ENCODE assay signal across 8 cellular contexts in genomic region chr19:47243364-47243775, GRCh38. TPM values are rescaled to one million over a fixed set of nuclear protein-coding genes. Genes with fewer than 3 reads are reported as not detected.
DNase-seq lines count a peak whose midpoint lies in the region; ATAC-seq and TF ChIP-seq lines count a peak whose summit lies in the region.

No MANE protein-coding gene starts in this region.

- no peaks in the 10 kb centered on the region for H4K20me1 ChIP-seq in MM.1S (ENCODE audit: insufficient read depth, low read length)
- H4K20me1 ChIP-seq in neural progenitor cell (ENCODE audit: low read depth), result no peaks in the 10 kb centered on the region

- no peaks in the 10 kb centered on the region for H3K27me3 Mint-ChIP-seq in CD8-positive, alpha-beta T cell (ENCODE audit: low read depth)
- H3K27me3 Mint-ChIP-seq in neural progenitor cell (ENCODE audit: insufficient read depth, low read depth), result peaks cover 27% of the 10 kb centered on the region

- H3K9me3 ChIP-seq in CD8-positive, alpha-beta T cell (ENCODE audit: low read length), result no peaks in the 10 kb centered on the region
- H3K9me3 ChIP-seq in MM.1S (replicated peaks; ENCODE audit: insufficient read depth, low read length) (no peaks in the 10 kb centered on the region), neural progenitor cell (ENCODE audit: low read depth) (no peaks in the 10 kb centered on the region)

- H3K9me2 ChIP-seq in MM.1S (replicated peaks; ENCODE audit: insufficient read depth, low read length), result no peaks in the 10 kb centered on the region

- peak overlapping the region; percentile 91 for H3K4me2 ChIP-seq in MM.1S (ENCODE audit: low read depth, low read length)
- peak overlapping the region; percentile 63 for H3K4me2 ChIP-seq in neural progenitor cell

- H3F3A ChIP-seq in MM.1S (ENCODE audit: insufficient read depth, low read length), result peaks cover 20% of the 10 kb centered on the region
- H3F3A ChIP-seq in neural progenitor cell (ENCODE audit: low read depth), result peaks cover 62% of the 10 kb centered on the region

- H3K9me3 Mint-ChIP-seq in CD8-positive, alpha-beta T cell, result no peaks in the 10 kb centered on the region
- no peaks in the 10 kb centered on the region for H3K9me3 Mint-ChIP-seq in neural progenitor cell

- intact Hi-C loops in CD8-positive, alpha-beta T cell (cut with DNase I, micrococcal nuclease), result loop anchor here in 1 of 2 experiments (2.0 kb wide), 1 partner anchor 57 kb away; no protein-coding TSS in a partner anchor

- peak overlapping the region; percentile 75 for H3K27ac Mint-ChIP-seq in CD8-positive, alpha-beta T cell
- no peak overlapping the region for H3K27ac Mint-ChIP-seq in neural progenitor cell

- peak overlapping the region; percentile 51 for H3K4me3 Mint-ChIP-seq in CD8-positive, alpha-beta T cell
- peak overlapping the region; percentile 77 for H3K4me3 Mint-ChIP-seq in neural progenitor cell

- POLR2A ChIA-PET in CD8-positive, alpha-beta T cell (lab: Charles Lee), result interaction anchor here (0.6 to 2.5 kb wide), 15 partner anchors 11 to 105 kb away, joined by 3 to 32 read pairs (median 4); partner anchors contain the start of gene CCDC9

- ATAC-seq in CD8-positive, alpha-beta T cell, result no peak
- ATAC-seq in GM18909 (IDR thresholded peaks at IDR 0.05; ENCODE audit: poor library complexity, unreplicated experiment), result no peak

- no peaks in the 10 kb centered on the region for H3K36me3 ChIP-seq in CD8-positive, alpha-beta T cell (ENCODE audit: insufficient read depth, low read length)
- H3K36me3 ChIP-seq in MM.1S (replicated peaks; ENCODE audit: insufficient read depth, low read length) (no peaks in the 10 kb centered on the region), neural progenitor cell (no peaks in the 10 kb centered on the region)

- no peaks in the 10 kb centered on the region for H3K27me3 ChIP-seq in CD8-positive, alpha-beta T cell (ENCODE audit: insufficient read depth, low read length)
- H3K27me3 ChIP-seq in MM.1S (replicated peaks; ENCODE audit: insufficient read depth, low read length) (no peaks in the 10 kb centered on the region), neural progenitor cell (peaks cover 44% of the 10 kb centered on the region)

- TF ChIP-seq CTCF in CD8-positive, alpha-beta T cell (IDR thresholded peaks at IDR 0.05), result no peak
- no peak for TF ChIP-seq CTCF in MM.1S (IDR thresholded peaks at IDR 0.05; ENCODE audit: low read length)
- TF ChIP-seq CTCF in neural progenitor cell (IDR thresholded peaks at IDR 0.05), result no peak

- H3K4me1 Mint-ChIP-seq in CD8-positive, alpha-beta T cell (ENCODE audit: low read depth), result peaks cover 39% of the 10 kb centered on the region
- H3K4me1 Mint-ChIP-seq in neural progenitor cell, result peaks cover 23% of the 10 kb centered on the region

- H3K4me1 ChIP-seq in CD8-positive, alpha-beta T cell (ENCODE audit: insufficient read depth, low read length), result peaks cover 51% of the 10 kb centered on the region
- H3K4me1 ChIP-seq in MM.1S (ENCODE audit: low read length) (peaks cover 36% of the 10 kb centered on the region), neural progenitor cell (peaks cover 12% of the 10 kb centered on the region)

- H3K79me2 ChIP-seq in MM.1S (ENCODE audit: low read length) (no peaks in the 10 kb centered on the region), neural progenitor cell (ENCODE audit: low read depth) (no peaks in the 10 kb centered on the region)

- CTCF ChIA-PET in CD8-positive, alpha-beta T cell (lab: Charles Lee), result interaction anchor here (0.7 to 15.1 kb wide), 15 partner anchors 8 to 288 kb away, joined by 3 to 505 read pairs (median 10); partner anchors contain the start of genes CCDC9 and ZC3H4

- no peaks in the 10 kb centered on the region for H3K36me3 Mint-ChIP-seq in CD8-positive, alpha-beta T cell
- H3K36me3 Mint-ChIP-seq in neural progenitor cell, result no peaks in the 10 kb centered on the region

- peak overlapping the region; percentile 40 for H3K4me3 ChIP-seq in CD8-positive, alpha-beta T cell (ENCODE audit: low read depth, low read length)
- H3K4me3 ChIP-seq in MM.1S (ENCODE audit: low read length) (peak overlapping the region; percentile 65), neural progenitor cell (peak overlapping the region; percentile 41)

- peak in 1 of 7 experiments; percentile 58 for DNase-seq in CD8-positive, alpha-beta T cell
- DNase-seq in MM.1S (no peak), ecto neural progenitor cell (ENCODE audit: low spot score) (peak; percentile 63), neural progenitor cell (ENCODE audit: low spot score) (no peak), HuH-7 (ENCODE audit: low spot score) (no peak), NCI-H2227 treated with DMSO at 0.1 percent for 48 hours (lab: John Stamatoyannopoulos, UW) (no peak), foreskin melanocyte (no peak)

- H2AFZ ChIP-seq in MM.1S (ENCODE audit: low read length) (peak overlapping the region; percentile 68; the same call in 1 of the 2 replicates), neural progenitor cell (replicated peaks) (no peak overlapping the region)

- H3K27ac ChIP-seq in CD8-positive, alpha-beta T cell (ENCODE audit: low read depth, low read length), result peak overlapping the region; percentile 18
- H3K27ac ChIP-seq in MM.1S (ENCODE audit: low read length) (peak overlapping the region; percentile 72; the same call in 1 of the 2 replicates), neural progenitor cell (no peak overlapping the region)

- H3K9ac ChIP-seq in MM.1S (ENCODE audit: low read length) (peak overlapping the region; percentile 84), neural progenitor cell (no peak overlapping the region)

RNA-seq across cellular contexts. Expression of gene BBC3, which starts 12.4 kb away (rescaled TPM):
- total RNA-seq in CD8-positive, alpha-beta T cell, result 10 to 100 TPM; 29.3 to 30.2 TPM
- 2.8 and 19.1 TPM in 2 replicates for total RNA-seq in neural progenitor cell (ENCODE audit: low replicate concordance)

RNA-seq across cellular contexts. Expression of gene CCDC9, which starts 13.0 kb away (rescaled TPM):
- 10 to 100 TPM; 53.7 to 59.0 TPM for total RNA-seq in CD8-positive, alpha-beta T cell
- 3.4 and 16.0 TPM in 2 replicates for total RNA-seq in neural progenitor cell (ENCODE audit: low replicate concordance)

RNA-seq across cellular contexts. Expression of gene INAFM1, which starts 31.3 kb away (rescaled TPM):
- total RNA-seq in CD8-positive, alpha-beta T cell, result 10 to 100 TPM; 12.4 to 14.7 TPM
- total RNA-seq in neural progenitor cell (ENCODE audit: low replicate concordance), result 3.7 TPM in 1 of 2 replicates, not detected in the other
